Comparison of ENCODE assay signal across 8 cellular contexts in the genomic region with DNA sequence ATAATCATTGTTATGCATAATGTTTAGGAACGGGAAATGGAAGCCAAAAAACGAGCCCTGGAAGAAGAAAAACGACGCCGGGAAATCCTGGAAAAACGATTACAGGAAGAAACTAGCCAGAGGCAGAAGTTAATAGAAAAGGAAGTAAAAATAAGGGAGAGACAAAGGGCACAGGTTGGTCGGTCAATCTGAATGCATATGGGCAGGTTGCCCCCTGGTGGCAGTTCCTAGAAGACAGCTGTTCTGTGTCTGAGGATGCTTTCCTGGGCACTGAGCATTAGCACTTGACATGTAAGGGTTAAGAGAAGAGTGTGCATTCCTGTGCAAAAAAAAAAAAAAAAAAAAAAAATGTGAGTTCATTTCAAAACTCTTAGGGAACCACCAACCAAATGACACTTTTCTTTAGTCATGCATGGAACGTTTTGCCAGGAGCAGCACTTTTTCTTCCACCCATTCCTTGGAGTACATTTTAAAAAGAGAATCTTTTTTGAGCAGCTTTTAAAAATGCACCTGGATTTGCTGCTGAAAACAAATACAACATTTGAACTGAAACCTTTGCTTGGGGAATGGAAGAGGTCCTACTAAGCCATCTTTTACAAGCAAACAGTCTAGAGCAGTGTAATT. TPM values are rescaled to one million over a fixed set of nuclear protein-coding genes. Genes with fewer than 3 reads are reported as not detected.
DNase-seq lines count a peak whose midpoint lies in the region; ATAC-seq and TF ChIP-seq lines count a peak whose summit lies in the region.

No MANE protein-coding gene starts in this region.

- peaks cover 5% of the 10 kb centered on the region for H3K27me3 Mint-ChIP-seq in activated naive CD4-positive, alpha-beta T cell treated with anti-CD3 and anti-CD28 coated beads, Interleukin-2, amount 10 ng/mL, durations not matched to agents 7 days and 5 days

- H3K36me3 ChIP-seq in upper lobe of left lung, result peaks cover 0 to 2% (median 0%) of the 10 kb centered on the region in 4 donors

- WGBS in upper lobe of left lung, 2 donors, result 9 to 12% methylated on average over 8 of the region's 8 CpGs

- CTCF ChIA-PET in activated naive CD4-positive, alpha-beta T cell treated with anti-CD3 and anti-CD28 coated beads, Interleukin-2, amount 10 ng/mL, durations not matched to agents 7 days and 5 days (lab: Charles Lee), result interaction anchor here (0.7 to 11.5 kb wide), 24 partner anchors 10 to 806 kb away, joined by 3 to 199 read pairs (median 5); a partner anchor contains a TSS

- peak overlapping the region in 1 of 4 donors; percentile 18 for H3K27ac ChIP-seq in upper lobe of left lung

- H3K36me3 Mint-ChIP-seq in activated naive CD4-positive, alpha-beta T cell treated with anti-CD3 and anti-CD28 coated beads, Interleukin-2, amount 10 ng/mL, durations not matched to agents 7 days and 5 days, result no peaks in the 10 kb centered on the region

- peaks cover 4 to 13% (median 9%) of the 10 kb centered on the region in 4 donors for H3K4me1 ChIP-seq in upper lobe of left lung

- H3K9me3 ChIP-seq in upper lobe of left lung, result no peaks in the 10 kb centered on the region

- DNase-seq in NCI-H1048 (lab: John Stamatoyannopoulos, UW) (peak; percentile 6), SK-N-DZ (ENCODE audit: low spot score) (peak; percentile 77), head of caudate nucleus (peak; percentile 76 to 96 (median 89)), posterior cingulate gyrus (peak; percentile 58 to 96 (median 84)), upper lobe of left lung (peak in 1 of 2 donors; percentile 82)
- peak; percentile 87 for DNase-seq in activated naive CD4-positive, alpha-beta T cell treated with anti-CD3 and anti-CD28 coated beads, Interleukin-2, amount 10 ng/mL, durations not matched to agents 7 days and 5 days

- peak; percentile 93 for ATAC-seq in HG02588 (IDR thresholded peaks at IDR 0.05; ENCODE audit: unreplicated experiment)
- peak; percentile 90 to 94 for ATAC-seq in upper lobe of left lung (ENCODE audit: low FRiP score in 2 of 2)

- TF ChIP-seq POLR2A in upper lobe of left lung (IDR thresholded peaks at IDR 0.05), result no peak

- TF ChIP-seq CTCF in GM12801 (IDR thresholded peaks at IDR 0.05; ENCODE audit: extremely low read depth, insufficient read length), result peak; percentile 65
- TF ChIP-seq CTCF in upper lobe of left lung (IDR thresholded peaks at IDR 0.05), result peak; percentile 73 to 84 (median 82)

- H3K9me3 Mint-ChIP-seq in activated naive CD4-positive, alpha-beta T cell treated with anti-CD3 and anti-CD28 coated beads, Interleukin-2, amount 10 ng/mL, durations not matched to agents 7 days and 5 days, result no peaks in the 10 kb centered on the region

- no peak overlapping the region for H3K4me3 ChIP-seq in upper lobe of left lung

- H3K27ac Mint-ChIP-seq in activated naive CD4-positive, alpha-beta T cell treated with anti-CD3 and anti-CD28 coated beads, Interleukin-2, amount 10 ng/mL, durations not matched to agents 7 days and 5 days, result no peak overlapping the region

- intact Hi-C loops in head of caudate nucleus (cut with DNase I) (loop anchor here (2.0 kb wide), 1 partner anchor 249 kb away; no protein-coding TSS in a partner anchor), posterior cingulate gyrus (cut with DNase I) (loop anchor here (1.0 to 5.0 kb wide), 3 partner anchors 73 to 300 kb away; no protein-coding TSS in a partner anchor)

- no peaks in the 10 kb centered on the region for H3K27me3 ChIP-seq in upper lobe of left lung

- H3K4me3 Mint-ChIP-seq in activated naive CD4-positive, alpha-beta T cell treated with anti-CD3 and anti-CD28 coated beads, Interleukin-2, amount 10 ng/mL, durations not matched to agents 7 days and 5 days, result no peak overlapping the region

- peaks cover 9% of the 10 kb centered on the region for H3K4me1 Mint-ChIP-seq in activated naive CD4-positive, alpha-beta T cell treated with anti-CD3 and anti-CD28 coated beads, Interleukin-2, amount 10 ng/mL, durations not matched to agents 7 days and 5 days

- no peak for TF ChIP-seq EP300 in upper lobe of left lung (IDR thresholded peaks at IDR 0.05)

RNA-seq across cellular contexts. Expression of a gene that starts 11.1 kb away (rescaled TPM):
- 38.3 and 42.9 TPM in 2 replicates for polyA plus RNA-seq in SK-N-DZ (2014; cell fraction: cytosol; rRNA removed)
- 44.0 and 56.2 TPM in 2 replicates for polyA plus RNA-seq in SK-N-DZ (2014; cell fraction: nucleus; rRNA removed)
- 10 to 100 TPM in 4 of 6 donors, 1 to 10 TPM in 2; 3.2 to 26.4 (median 18.1) TPM for total RNA-seq in upper lobe of left lung

RNA-seq across cellular contexts. Expression of a gene that starts 31.0 kb away (rescaled TPM):
- 86.9 and 96.1 TPM in 2 replicates for polyA plus RNA-seq in SK-N-DZ (2014; cell fraction: cytosol; rRNA removed)
- polyA plus RNA-seq in SK-N-DZ (2014; cell fraction: nucleus; rRNA removed), result 89.6 and 99.2 TPM in 2 replicates
- total RNA-seq in upper lobe of left lung, result 1 to 10 TPM in 1 of 6 donors, not detected in 5; 1.5 TPM
